ENCODE assay signal across 8 cellular contexts in genomic region chr5:141849371-141850182, GRCh38. TPM values are rescaled to one million over a fixed set of nuclear protein-coding genes. Genes with fewer than 3 reads are reported as not detected.
DNase-seq lines count a peak whose midpoint lies in the region; ATAC-seq and TF ChIP-seq lines count a peak whose summit lies in the region.

No MANE protein-coding gene starts in this region.

- intact Hi-C loops in cardiac septum (cut with DNase I) (loop anchor here (2.0 kb wide), 1 partner anchor 25 kb away; no protein-coding TSS in a partner anchor), transverse colon (cut with DNase I; ENCODE audit: low total_unique reads) (no loop called here)

- no peak for TF ChIP-seq CTCF in SU-DHL-6 (IDR thresholded peaks at IDR 0.05; ENCODE audit: insufficient read depth, low read length, poor library complexity, severe bottlenecking)
- peak in 3 of 5 experiments; percentile 11 to 45 (median 33) for TF ChIP-seq CTCF in transverse colon (IDR thresholded peaks at IDR 0.05)

- H3K4me2 ChIP-seq in GM23248 (ENCODE audit: unreplicated experiment) (peak overlapping the region; percentile 98), SU-DHL-6 (ENCODE audit: low read depth, low read length, poor library complexity, severe bottlenecking) (peak overlapping the region; percentile 98)

- in situ Hi-C loops in GM23248 (cut with MboI) (no loop called here), transverse colon (cut with MboI; ENCODE audit: low pct_ligation_motif_present in 1 of 4, low pct_unique_long_range_greater_than_20kb in 1 of 4, low sequenced_read_pairs in 3 of 4) (no loop called here)

- H3K27ac ChIP-seq in GM23248 (peak overlapping the region; percentile 80), SU-DHL-6 (ENCODE audit: low read depth, low read length) (no peak overlapping the region; the same call in 1 of the 2 replicates), transverse colon (peak overlapping the region; percentile 94 to 98 (median 96))

- H3K36me3 ChIP-seq in GM23248 (ENCODE audit: low read depth) = no peaks in the 10 kb centered on the region
- H3K36me3 ChIP-seq in SU-DHL-6 (ENCODE audit: low read length) = no peaks in the 10 kb centered on the region
- H3K36me3 ChIP-seq in transverse colon = no peaks in the 10 kb centered on the region

- H3K36me3 Mint-ChIP-seq in activated naive CD8-positive, alpha-beta T cell treated with anti-CD3 and anti-CD28 coated beads, Interleukin-2, amount 50 U/mL, for 24 hours (ENCODE audit: low read depth) = no peaks in the 10 kb centered on the region

- H3K4me3 Mint-ChIP-seq in activated naive CD8-positive, alpha-beta T cell treated with anti-CD3 and anti-CD28 coated beads, Interleukin-2, amount 50 U/mL, for 24 hours = peak overlapping the region; percentile 80

- peak overlapping the region; percentile 87 for H3K9ac ChIP-seq in GM23248
- peak overlapping the region; percentile 71 for H3K9ac ChIP-seq in SU-DHL-6 (ENCODE audit: low read length)

- H3K79me2 ChIP-seq in GM23248 (ENCODE audit: insufficient read depth) (no peaks in the 10 kb centered on the region), SU-DHL-6 (ENCODE audit: insufficient read depth, low read length) (no peaks in the 10 kb centered on the region)

- H4K20me1 ChIP-seq in GM23248 (ENCODE audit: insufficient read depth) (no peaks in the 10 kb centered on the region), SU-DHL-6 (ENCODE audit: low read depth, low read length) (no peaks in the 10 kb centered on the region)

- H3K4me3 ChIP-seq in GM23248 (peak overlapping the region; percentile 85), SU-DHL-6 (ENCODE audit: insufficient read depth, low read length, poor library complexity, severe bottlenecking) (peak overlapping the region; percentile 78), transverse colon (peak overlapping the region; percentile 47 to 77 (median 57))

- peak overlapping the region; percentile 79 for H3K27ac Mint-ChIP-seq in activated naive CD8-positive, alpha-beta T cell treated with anti-CD3 and anti-CD28 coated beads, Interleukin-2, amount 50 U/mL, for 24 hours

- DNase-seq in EL (peak; percentile 78), GM23248 (peak; percentile 87), M059J (ENCODE audit: low read depth) (peak; percentile 78), cardiac septum (ENCODE audit: low spot score) (peak; percentile 95), pons (ENCODE audit: low spot score) (peak; percentile 88), transverse colon (peak; percentile 95)
- DNase-seq in activated naive CD8-positive, alpha-beta T cell treated with anti-CD3 and anti-CD28 coated beads, Interleukin-2, amount 50 U/mL, for 24 hours = peak; percentile 77

- H3K4me1 ChIP-seq in GM23248 (ENCODE audit: insufficient read depth) (peaks cover 8% of the 10 kb centered on the region; the same call in 1 of the 2 replicates), transverse colon (peaks cover 13 to 46% (median 38%) of the 10 kb centered on the region in 4 donors)

- H3K9me3 Mint-ChIP-seq in activated naive CD8-positive, alpha-beta T cell treated with anti-CD3 and anti-CD28 coated beads, Interleukin-2, amount 50 U/mL, for 24 hours = no peaks in the 10 kb centered on the region

- peak; percentile 56 for ATAC-seq in activated naive CD8-positive, alpha-beta T cell treated with anti-CD3 and anti-CD28 coated beads, Interleukin-2, amount 50 U/mL, for 24 hours

- peaks cover 10% of the 10 kb centered on the region; the same call in 1 of the 2 replicates for H3F3A ChIP-seq in GM23248 (ENCODE audit: insufficient read depth)
- no peaks in the 10 kb centered on the region for H3F3A ChIP-seq in SU-DHL-6 (ENCODE audit: insufficient read depth)

- peak; percentile 87 for TF ChIP-seq POLR2A in transverse colon (IDR thresholded peaks at IDR 0.05)

- peak; percentile 84 for TF ChIP-seq EP300 in transverse colon (IDR thresholded peaks at IDR 0.05; ENCODE audit: low read depth)

- H3K9me3 ChIP-seq in GM23248 (ENCODE audit: low read depth) (no peaks in the 10 kb centered on the region), SU-DHL-6 (ENCODE audit: insufficient read depth, low read length) (no peaks in the 10 kb centered on the region), transverse colon (no peaks in the 10 kb centered on the region)

- H3K27me3 ChIP-seq in GM23248 (replicated peaks; ENCODE audit: insufficient read depth) = no peaks in the 10 kb centered on the region
- H3K27me3 ChIP-seq in SU-DHL-6 (ENCODE audit: low read length) = no peaks in the 10 kb centered on the region
- no peaks in the 10 kb centered on the region for H3K27me3 ChIP-seq in transverse colon

- peaks cover 20% of the 10 kb centered on the region for H3K4me1 Mint-ChIP-seq in activated naive CD8-positive, alpha-beta T cell treated with anti-CD3 and anti-CD28 coated beads, Interleukin-2, amount 50 U/mL, for 24 hours

- H3K9me2 ChIP-seq in GM23248 (ENCODE audit: insufficient read depth) (no peaks in the 10 kb centered on the region), SU-DHL-6 (replicated peaks; ENCODE audit: insufficient read depth, low read length) (no peaks in the 10 kb centered on the region)

- peaks cover 6% of the 10 kb centered on the region for H3K27me3 Mint-ChIP-seq in activated naive CD8-positive, alpha-beta T cell treated with anti-CD3 and anti-CD28 coated beads, Interleukin-2, amount 50 U/mL, for 24 hours

- WGBS in GM23248 (ENCODE audit: low coverage in 1 of 2, low lambda C conversion rate in 2 of 2, missing lambda C conversion rate in 2 of 2), 2 experiments = 1% methylated on average over 68 to 76 of the region's 76 CpGs
- 0 to 1% methylated on average over 5 to 65 of the region's 76 CpGs for WGBS in transverse colon (ENCODE audit: low coverage in 1 of 2), 2 donors

- H2AFZ ChIP-seq in GM23248 = peak overlapping the region; percentile 82
- peak overlapping the region; percentile 99 for H2AFZ ChIP-seq in SU-DHL-6 (ENCODE audit: low read depth, low read length, severe bottlenecking)

RNA-seq across cellular contexts. Expression of gene PCDH1, which starts 28.6 kb away (rescaled TPM):
- total RNA-seq in GM23248 (2014; rRNA removed; shearing (Covaris generic)) = 3.5 and 10.9 TPM in 2 replicates
- 1.6 and 2.4 TPM in 2 replicates for polyA plus RNA-seq in GM23248 (2016; fragmentation: Nextera tagmentation; extraction: Ambion mirVana)
- total RNA-seq in M059J (2014; rRNA removed; shearing (Covaris generic)) = 4.9 and 5.4 TPM in 2 replicates
- total RNA-seq in cardiac septum (16.9 TPM), transverse colon (100 to 1,000 TPM in 3 of 4 donors, 10 to 100 TPM in 1; 92.5 to 217 (median 164) TPM)
